12 cellular contexts compared by ENCODE assay signal in the genomic region with DNA sequence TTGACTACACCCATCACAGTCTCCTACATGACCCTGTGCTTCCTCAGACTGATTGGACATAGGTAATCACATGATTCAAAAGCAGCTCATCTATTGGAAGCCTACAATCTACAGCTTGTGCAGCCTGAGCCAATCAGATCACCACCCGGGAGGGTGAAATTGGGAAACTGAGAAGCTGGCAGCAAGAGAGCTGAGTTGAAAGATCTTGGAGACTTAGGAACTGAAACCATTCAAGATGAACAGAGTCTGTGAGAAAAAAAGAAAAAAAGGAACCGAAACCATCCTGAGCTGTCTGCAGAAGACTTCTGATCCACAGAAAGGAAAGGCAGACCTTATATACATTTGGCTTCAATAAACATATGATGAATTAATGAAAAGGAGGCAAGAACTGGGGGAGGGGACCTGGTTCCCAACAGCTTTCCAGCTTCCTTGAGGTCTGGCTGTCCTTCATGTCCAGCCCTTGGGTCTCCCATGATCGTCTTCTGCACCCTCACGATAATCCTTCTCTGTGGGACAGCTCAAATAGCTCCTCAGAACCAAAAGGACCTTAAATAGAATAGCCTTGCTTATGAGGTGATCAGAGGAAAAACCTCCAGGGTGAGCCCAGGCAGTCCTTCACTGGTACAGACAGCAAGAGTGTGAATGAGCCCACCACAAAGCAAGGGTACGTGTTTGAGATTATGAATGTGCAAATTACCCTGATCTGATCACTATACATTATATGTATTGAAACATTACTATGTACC. TPM values are rescaled to one million over a fixed set of nuclear protein-coding genes. Genes with fewer than 3 reads are reported as not detected.
A peak's percentile ranks its signal among the peaks of the same experiment; 100 is the strongest.
DNase-seq lines count a peak whose midpoint lies in the region; ATAC-seq, FAIRE-seq and TF ChIP-seq lines count a peak whose summit lies in the region.
"Had no signal": no experiment of that assay in that cellular context is flagged by ENCODE, and none has a peak within 500 bp of the region (broad histone marks: within the 10 kb centered on the region; RNA-seq: fewer than 3 reads in every experiment).

No MANE protein-coding gene starts in this region.

- BruUV-seq in GM12878 (replicated peaks; lab: Mats Ljungman, UMichigan) = no TSS peak

- CTCF ChIA-PET in GM12878 (lab: Yijun Ruan, JAX) = interaction anchor here (0.5 to 2.0 kb wide), 8 partner anchors 13 to 657 kb away, joined by 3 to 12 read pairs (median 6); a partner anchor contains a TSS

- DNase-seq in CD14-positive monocyte (ENCODE audit: low spot score) (peak; percentile 56), GM12878 (ENCODE audit: low read depth, low spot score) (peak; percentile 84), NCI-H1694 treated with DMSO at 0.1 percent for 48 hours (lab: John Stamatoyannopoulos, UW) (no peak), GF-D8 (lab: John Stamatoyannopoulos, UW) (no peak), amniotic stem cell (lab: John Stamatoyannopoulos, UW) (no peak)
- DNase-seq in effector memory CD8-positive, alpha-beta T cell = no peak
- DNase-seq: activated naive CD4-positive, alpha-beta T cell; stimulated activated CD4-positive, alpha-beta T cell treated with anti-CD3 and anti-CD28 coated beads, Interleukin-12 subunit alpha, Interleukin-12 subunit beta, amount 100 ng/mL, for 4 hours; stomach had no signal

- H3K9me3 ChIP-seq in GM12878 (replicated peaks; ENCODE audit: control insufficient read depth, insufficient read depth, low read length) = no peaks in the 10 kb centered on the region
- H3K9me3 ChIP-seq: stomach had no signal

- POLR2A ChIA-PET in GM12878 (lab: Charles Lee) = interaction anchor here (0.5 to 0.9 kb wide), 2 partner anchors 21 to 33 kb away, joined by 5 read pairs; a partner anchor contains a TSS

- TF ChIP-seq EP300 in GM12878 (IDR thresholded peaks at IDR 0.05; ENCODE audit: borderline replicate concordance in 1 of 2, control insufficient read depth in 1 of 2, low read depth in 2 of 2, low read length in 2 of 2) = peak; percentile 33 to 85; a peak in 2 of 4 replicates

- ATAC-seq in GM19395 (IDR thresholded peaks at IDR 0.05; ENCODE audit: unreplicated experiment) (peak; percentile 63), HG03432 (IDR thresholded peaks at IDR 0.05; ENCODE audit: unreplicated experiment) (peak; percentile 67), GM12878 (peak; percentile 97)
- ATAC-seq in effector memory CD8-positive, alpha-beta T cell (replicated peaks) = no peak

- WGBS in GM12878 (ENCODE audit: insufficient coverage, insufficient replicate concordance, low lambda C conversion rate, missing lambda C conversion rate) = 10% methylated on average over 5 of the region's 5 CpGs

- no peak overlapping the region for H3K27ac ChIP-seq in GM12878 (ENCODE audit: control insufficient read depth, insufficient read depth)
- H3K27ac ChIP-seq: stomach, VCaP had no signal

- H3K9ac ChIP-seq in GM12878 (ENCODE audit: control insufficient read depth, insufficient read depth, low read length) = no peak overlapping the region

- H3K36me3 Mint-ChIP-seq in CD14-positive monocyte = no peaks in the 10 kb centered on the region
- H3K36me3 Mint-ChIP-seq in effector memory CD8-positive, alpha-beta T cell (ENCODE audit: insufficient read depth) = peaks cover 2% of the 10 kb centered on the region

- H2AFZ ChIP-seq in GM12878 (ENCODE audit: control insufficient read depth, low read depth, low read length) = no peak overlapping the region

- no peaks in the 10 kb centered on the region for H3K27me3 ChIP-seq in GM12878 (replicated peaks in 1 of 2; ENCODE audit: control insufficient read depth in 2 of 2, insufficient read depth in 2 of 2, low read length in 1 of 2)
- H3K27me3 ChIP-seq: stomach had no signal

- in situ Hi-C loops in GM12878 (cut with MboI) = no loop called here

- TF ChIP-seq POLR2A in GM12878 (IDR thresholded peaks at IDR 0.05; ENCODE audit: low read depth, low read length) = no peak

- H3K27me3 Mint-ChIP-seq in CD14-positive monocyte (ENCODE audit: low read depth in 3 of 3) = peaks cover 3 to 7% (median 4%) of the 10 kb centered on the region in 3 donors
- H3K27me3 Mint-ChIP-seq in effector memory CD8-positive, alpha-beta T cell = no peaks in the 10 kb centered on the region

- no peaks in the 10 kb centered on the region for H3K79me2 ChIP-seq in GM12878 (ENCODE audit: control insufficient read depth, insufficient read depth, low read length)

- TF ChIP-seq RAD21 in GM12878 (IDR thresholded peaks at IDR 0.05; ENCODE audit: insufficient read depth, low read depth, low read length) = no peak

- RAD21 ChIA-PET in GM12878 (lab: Charles Lee; ENCODE audit: unreplicated experiment) = interaction anchor here (0.7 to 1.2 kb wide), 4 partner anchors 26 to 136 kb away, joined by 3 to 7 read pairs (median 4); no protein-coding TSS in a partner anchor

- no peaks in the 10 kb centered on the region for H4K20me1 ChIP-seq in GM12878 (ENCODE audit: control insufficient read depth, insufficient read depth)

- peaks cover 1 to 10% (median 5%) of the 10 kb centered on the region in 7 donors for H3K9me3 Mint-ChIP-seq in CD14-positive monocyte
- H3K9me3 Mint-ChIP-seq in effector memory CD8-positive, alpha-beta T cell = no peaks in the 10 kb centered on the region

- no peak for TF ChIP-seq CTCF in CD14-positive monocyte (IDR thresholded peaks at IDR 0.05)
- TF ChIP-seq CTCF in GM12878 (IDR thresholded peaks at IDR 0.05 in 2 of 3, conservative IDR thresholded peaks at IDR 0.05 in 1 of 3; ENCODE audit: control insufficient read depth in 2 of 3, extremely low read depth in 1 of 3, insufficient read depth in 1 of 3, low read depth in 3 of 3, low read length in 3 of 3) = no peak

- H3K36me3 ChIP-seq in GM12878 (ENCODE audit: control insufficient read depth in 2 of 2, insufficient read depth in 2 of 2, low read length in 1 of 2) = no peaks in the 10 kb centered on the region
- H3K36me3 ChIP-seq: stomach had no signal

- peaks cover 13% of the 10 kb centered on the region for H3K4me1 ChIP-seq in GM12878 (ENCODE audit: control insufficient read depth, insufficient read depth, low read length)

- SMC1A ChIA-PET in GM12878 (lab: Charles Lee; ENCODE audit: uncharacterized antibody, unreplicated experiment) = interaction anchor here (0.8 to 1.8 kb wide), 7 partner anchors 17 to 136 kb away, joined by 3 to 7 read pairs (median 4); no protein-coding TSS in a partner anchor

- FAIRE-seq in GM12878 (lab: Jason Lieb, UNC) = peak; percentile 92

- H3K27ac Mint-ChIP-seq in CD14-positive monocyte = peak overlapping the region; percentile 59 to 90 (median 80)
- H3K27ac Mint-ChIP-seq in effector memory CD8-positive, alpha-beta T cell = no peak overlapping the region

- no peak overlapping the region for H3K4me3 ChIP-seq in GM12878
- H3K4me3 ChIP-seq: stomach had no signal

- peak overlapping the region; percentile 65 for H3K4me2 ChIP-seq in GM12878 (ENCODE audit: control insufficient read depth, insufficient read depth)

- peaks cover 52% of the 10 kb centered on the region for H3K4me1 Mint-ChIP-seq in CD14-positive monocyte
- peaks cover 8 to 12% of the 10 kb centered on the region in 2 donors for H3K4me1 Mint-ChIP-seq in effector memory CD8-positive, alpha-beta T cell (ENCODE audit: low read depth in 2 of 2)

- intact Hi-C loops in CD14-positive monocyte (cut with micrococcal nuclease) = no loop called here
- intact Hi-C loops in GM12878 (cut with micrococcal nuclease; ENCODE audit: unreplicated experiment) = no loop called here

- H3K4me3 Mint-ChIP-seq in CD14-positive monocyte = peak overlapping the region in 1 of 2 donors; percentile 35
- no peak overlapping the region for H3K4me3 Mint-ChIP-seq in effector memory CD8-positive, alpha-beta T cell

TF ChIP-seq in GM12878, 131 proteins besides CTCF, POLR2A, EP300 and RAD21 (continues in another document):
- no peak for TF ChIP-seq RB1 (IDR thresholded peaks at IDR 0.05; ENCODE audit: borderline replicate concordance)
- peak; percentile 98 for TF ChIP-seq SPI1 (IDR thresholded peaks at IDR 0.05; ENCODE audit: borderline replicate concordance, insufficient read depth, low read depth, low read length)

RNA-seq across cellular contexts. Expression of a gene that starts 32.6 kb away (rescaled TPM):
- not detected for polyA plus RNA-seq in CD14-positive monocyte
- 1.2 and 1.8 TPM in 2 replicates for total RNA-seq in GM12878 (2013; cell fraction: nucleolus; rRNA removed)
- not detected in 2 replicates for total RNA-seq in GM12878 (2014; rRNA removed)
- not detected in 2 replicates for total RNA-seq in GM12878 (2014; rRNA removed; fragmentation: Illumina TruSeq; extraction: Trizol)
- total RNA-seq in GM12878 (2021) = not detected in 2 replicates
- polyA plus RNA-seq in GM12878 (2011; ENCODE audit: low read depth) = not detected
- polyA plus RNA-seq in GM12878 (2011; rRNA removed) = 0.16 and 0.22 TPM in 2 replicates
- polyA plus RNA-seq in GM12878 (2011; cell fraction: cytosol; rRNA removed) = 0.04 and 0.23 TPM in 2 replicates
- 0.45 and 0.63 TPM in 2 replicates for polyA plus RNA-seq in GM12878 (2011; cell fraction: nucleus; rRNA removed)
- polyA plus RNA-seq in GM12878 (2012) = 0.22 and 0.28 TPM in 2 replicates
- 0.03 TPM in 1 of 2 replicates, not detected in the other for polyA plus RNA-seq in GM12878 (2014; fragmentation: Illumina TruSeq; extraction: Trizol)
- polyA plus RNA-seq in GM12878 (2014; fragmentation: Nextera tagmentation; extraction: Ambion mirVana) = not detected
- polyA plus RNA-seq in GM12878 (2014; rRNA removed) = not detected in 2 replicates
- under 1 TPM in 1 of 2 experiments, not detected in 1; 0.30 TPM for polyA plus RNA-seq in GM12878 (2016; fragmentation: Nextera tagmentation; extraction: Ambion mirVana)
- polyA minus RNA-seq in GM12878 (2011; rRNA and poly(A)+ RNA removed) = not detected in 2 replicates
- not detected in 2 replicates for polyA minus RNA-seq in GM12878 (2011; cell fraction: cytosol; rRNA and poly(A)+ RNA removed)
- not detected in 2 replicates for polyA minus RNA-seq in GM12878 (2011; cell fraction: nucleus; rRNA and poly(A)+ RNA removed)

RNA-seq across cellular contexts. Expression of a gene that starts 47.1 kb away (rescaled TPM):
- polyA plus RNA-seq in CD14-positive monocyte = not detected
- total RNA-seq in GM12878 (2013; cell fraction: nucleolus; rRNA removed) = not detected in 2 replicates
- not detected in 2 replicates for total RNA-seq in GM12878 (2014; rRNA removed)
- total RNA-seq in GM12878 (2014; rRNA removed; fragmentation: Illumina TruSeq; extraction: Trizol) = not detected in 2 replicates
- total RNA-seq in GM12878 (2021) = not detected in 2 replicates
- not detected for polyA plus RNA-seq in GM12878 (2011; ENCODE audit: low read depth)
- polyA plus RNA-seq in GM12878 (2011; rRNA removed) = not detected in 2 replicates
- not detected in 2 replicates for polyA plus RNA-seq in GM12878 (2011; cell fraction: cytosol; rRNA removed)
- 0.29 TPM in 1 of 2 replicates, not detected in the other for polyA plus RNA-seq in GM12878 (2011; cell fraction: nucleus; rRNA removed)
- 0.04 TPM in 1 of 2 replicates, not detected in the other for polyA plus RNA-seq in GM12878 (2012)
- not detected in 2 replicates for polyA plus RNA-seq in GM12878 (2014; fragmentation: Illumina TruSeq; extraction: Trizol)
- not detected for polyA plus RNA-seq in GM12878 (2014; fragmentation: Nextera tagmentation; extraction: Ambion mirVana)
- not detected in 2 replicates for polyA plus RNA-seq in GM12878 (2014; rRNA removed)
- not detected for polyA plus RNA-seq in GM12878 (2016; fragmentation: Nextera tagmentation; extraction: Ambion mirVana)
- not detected in 2 replicates for polyA minus RNA-seq in GM12878 (2011; rRNA and poly(A)+ RNA removed)
- not detected in 2 replicates for polyA minus RNA-seq in GM12878 (2011; cell fraction: cytosol; rRNA and poly(A)+ RNA removed)
- not detected in 2 replicates for polyA minus RNA-seq in GM12878 (2011; cell fraction: nucleus; rRNA and poly(A)+ RNA removed)
- total RNA-seq: stomach had no signal
- polyA plus RNA-seq: stomach had no signal

Comparison
In these comparisons a context has a peak if more than half of its experiments do, and no peak if none do; other contexts are left out.
1. DNase-seq: peak in CD14-positive monocyte (single experiment) and GM12878 (single experiment); none in NCI-H1694 treated with DMSO at 0.1 percent for 48 hours (single experiment), GF-D8 (single experiment), amniotic stem cell (single experiment) and effector memory CD8-positive, alpha-beta T cell (0 of 3).
2. H3K27ac Mint-ChIP-seq: peak in CD14-positive monocyte (7 of 7); none in effector memory CD8-positive, alpha-beta T cell (0 of 2).